ENCODE assay signal across 34 cellular contexts in the genomic region with DNA sequence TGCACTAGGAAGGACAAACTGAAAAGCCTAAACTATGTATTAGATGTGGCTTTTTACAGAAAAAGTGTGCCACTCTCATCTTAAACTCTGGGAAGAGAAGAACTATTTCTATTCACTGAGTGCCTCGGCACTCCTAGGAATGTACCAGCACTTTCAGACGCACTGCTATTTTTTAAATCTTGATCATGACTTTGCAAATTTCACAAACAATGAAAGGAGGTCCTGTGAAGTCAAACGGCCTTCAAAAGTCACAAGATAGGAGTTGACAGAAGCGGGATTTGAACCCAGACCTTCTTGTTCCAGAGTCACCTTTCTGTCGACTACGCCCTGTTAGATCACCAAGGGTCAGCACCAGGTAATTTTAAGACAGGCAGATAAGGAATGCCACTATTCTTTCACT.
"Had no signal": no experiment of that assay in that cellular context is flagged by ENCODE, and none has a peak within 500 bp of the region (broad histone marks: within the 10 kb centered on the region; RNA-seq: fewer than 3 reads in every experiment).

No MANE protein-coding gene starts in this region.

- H3K4me3 ChIP-seq: adrenal gland, body of pancreas, esophagus muscularis mucosa, gastrocnemius medialis, heart right ventricle had no signal

- H3K27me3 ChIP-seq: adrenal gland, body of pancreas, gastrocnemius medialis had no signal

- H3K36me3 ChIP-seq: adrenal gland, esophagus muscularis mucosa, gastrocnemius medialis, heart right ventricle, WERI-Rb-1 had no signal

- H3K4me3 Mint-ChIP-seq: activated CD4-positive, alpha-beta memory T cell treated with anti-CD3 and anti-CD28 coated beads for 36 hours; activated CD4-positive, alpha-beta T cell treated with anti-CD3 and anti-CD28 coated beads for 36 hours; activated CD4-positive, alpha-beta T cell treated with anti-CD3 and anti-CD28 coated beads, Interleukin-2, amount 10 ng/mL, durations not matched to agents 24 days and 14 days; activated CD8-positive, alpha-beta memory T cell treated with anti-CD3 and anti-CD28 coated beads, Interleukin-2, amount 10 ng/mL, durations not matched to agents 7 days and 5 days; activated CD8-positive, alpha-beta T cell treated with anti-CD3 and anti-CD28 coated beads, Interleukin-2, amount 10 ng/mL, durations not matched to agents 7 days and 5 days; activated naive CD4-positive, alpha-beta T cell treated with anti-CD3 and anti-CD28 coated beads for 36 hours; activated naive CD4-positive, alpha-beta T cell treated with anti-CD3 and anti-CD28 coated beads, Interleukin-2, amount 50 U/mL, for 24 hours; activated naive CD8-positive, alpha-beta T cell treated with anti-CD3 and anti-CD28 coated beads for 36 hours; activated naive CD8-positive, alpha-beta T cell treated with anti-CD3 and anti-CD28 coated beads, Interleukin-2, amount 50 U/mL, for 24 hours; activated T-helper 1 cell treated with anti-CD3 and anti-CD28 coated beads, Interleukin-12 subunit alpha, Interleukin-12 subunit beta, Interleukin-2, Interleukin-4 antibody, amounts not matched to agents 30 ng/mL and 10 ng/mL and 1 ng/mL, durations not matched to agents 14 hours and 24 hours and 36 hours; effector memory CD8-positive, alpha-beta T cell; T-helper 1 cell treated with Interleukin-12 subunit alpha and Interleukin-12 subunit beta and Interleukin-4 antibody, amounts not matched to agents 30 μg/mL and 1 μg/mL, for 36 hours had no signal

- ATAC-seq: activated CD4-positive, alpha-beta T cell treated with anti-CD3 and anti-CD28 coated beads for 36 hours; activated CD8-positive, alpha-beta memory T cell treated with anti-CD3 and anti-CD28 coated beads, Interleukin-2, amount 10 ng/mL, durations not matched to agents 7 days and 5 days; activated CD8-positive, alpha-beta T cell treated with anti-CD3 and anti-CD28 coated beads, Interleukin-2, amount 10 ng/mL, durations not matched to agents 7 days and 5 days; activated naive CD8-positive, alpha-beta T cell treated with anti-CD3 and anti-CD28 coated beads, Interleukin-2, amount 50 U/mL, for 24 hours; body of pancreas; effector memory CD8-positive, alpha-beta T cell; foreskin keratinocyte; gastrocnemius medialis; heart right ventricle had no signal

- H3K27ac ChIP-seq: adrenal gland, body of pancreas, esophagus muscularis mucosa, foreskin keratinocyte, gastrocnemius medialis, heart right ventricle, WERI-Rb-1 had no signal

- H3K4me1 ChIP-seq: adrenal gland, body of pancreas, esophagus muscularis mucosa, foreskin keratinocyte, gastrocnemius medialis, heart right ventricle had no signal

- H3K27ac Mint-ChIP-seq: activated CD4-positive, alpha-beta memory T cell treated with anti-CD3 and anti-CD28 coated beads for 36 hours; activated CD4-positive, alpha-beta T cell treated with anti-CD3 and anti-CD28 coated beads for 36 hours; activated CD4-positive, alpha-beta T cell treated with anti-CD3 and anti-CD28 coated beads, Interleukin-2, amount 10 ng/mL, durations not matched to agents 24 days and 14 days; activated CD8-positive, alpha-beta memory T cell treated with anti-CD3 and anti-CD28 coated beads, Interleukin-2, amount 10 ng/mL, durations not matched to agents 7 days and 5 days; activated CD8-positive, alpha-beta T cell treated with anti-CD3 and anti-CD28 coated beads, Interleukin-2, amount 10 ng/mL, durations not matched to agents 7 days and 5 days; activated naive CD4-positive, alpha-beta T cell treated with anti-CD3 and anti-CD28 coated beads for 36 hours; activated naive CD4-positive, alpha-beta T cell treated with anti-CD3 and anti-CD28 coated beads, Interleukin-2, amount 50 U/mL, for 24 hours; activated naive CD8-positive, alpha-beta T cell treated with anti-CD3 and anti-CD28 coated beads for 36 hours; activated naive CD8-positive, alpha-beta T cell treated with anti-CD3 and anti-CD28 coated beads, Interleukin-2, amount 50 U/mL, for 24 hours; activated T-helper 1 cell treated with anti-CD3 and anti-CD28 coated beads, Interleukin-12 subunit alpha, Interleukin-12 subunit beta, Interleukin-2, Interleukin-4 antibody, amounts not matched to agents 30 ng/mL and 10 ng/mL and 1 ng/mL, durations not matched to agents 14 hours and 24 hours and 36 hours; activated T-helper 2 cell treated with anti-CD3 and anti-CD28 coated beads, Interferon-gamma antibody, Interleukin-2, Interleukin-4, amounts not matched to agents 10 μg/mL and 5 μg/mL and 100 μg/mL, durations not matched to agents 14 hours and 24 hours and 36 hours; T-helper 1 cell treated with Interleukin-12 subunit alpha and Interleukin-12 subunit beta and Interleukin-4 antibody, amounts not matched to agents 30 μg/mL and 1 μg/mL, for 36 hours had no signal

- DNase-seq: activated CD4-positive, alpha-beta memory T cell treated with anti-CD3 and anti-CD28 coated beads for 36 hours; activated CD4-positive, alpha-beta T cell treated with anti-CD3 and anti-CD28 coated beads for 36 hours; activated CD4-positive, alpha-beta T cell treated with anti-CD3 and anti-CD28 coated beads, Interleukin-2, amount 10 ng/mL, durations not matched to agents 24 days and 14 days; activated CD4-positive, CD25-positive, alpha-beta regulatory T cell; activated CD4-positive, CD25-positive, alpha-beta regulatory T cell treated with anti-CD3 and anti-CD28 coated beads, Interleukin-2, amount 50 U/mL, for 72 hours; activated CD8-positive, alpha-beta memory T cell treated with anti-CD3 and anti-CD28 coated beads, Interleukin-2, amount 10 ng/mL, durations not matched to agents 7 days and 5 days; activated CD8-positive, alpha-beta memory T cell treated with anti-CD3 and anti-CD28 coated beads, Interleukin-2, amount 50 U/mL, for 4 hours; activated CD8-positive, alpha-beta T cell treated with anti-CD3 and anti-CD28 coated beads, Interleukin-2, amount 10 ng/mL, durations not matched to agents 7 days and 5 days; activated effector memory CD4-positive, alpha-beta T cell treated with anti-CD3 and anti-CD28 coated beads, Interleukin-2, amount 50 U/mL, for 16 hours; activated naive CD4-positive, alpha-beta T cell treated with anti-CD3 and anti-CD28 coated beads for 36 hours; activated naive CD8-positive, alpha-beta T cell treated with anti-CD3 and anti-CD28 coated beads for 36 hours; activated naive CD8-positive, alpha-beta T cell treated with anti-CD3 and anti-CD28 coated beads, Interleukin-2, amount 50 U/mL, for 24 hours; activated T-cell treated with anti-CD3 and anti-CD28 coated beads, Interleukin-2, amount 50 U/mL, for 1 hour; activated T-cell treated with anti-CD3 and anti-CD28 coated beads, Interleukin-2, amount 50 U/mL, for 48 hours; adrenal gland; amygdala; aorta; body of pancreas; caudate nucleus; cortex of kidney; dermis blood vessel endothelial cell; effector CD4-positive, alpha-beta T cell; effector memory CD8-positive, alpha-beta T cell; erythroblast; foreskin keratinocyte; gastrocnemius medialis; heart right ventricle; T-helper 9 cell; WERI-Rb-1 had no signal

- H3K27me3 Mint-ChIP-seq: activated CD4-positive, alpha-beta T cell treated with anti-CD3 and anti-CD28 coated beads for 36 hours; activated CD4-positive, alpha-beta T cell treated with anti-CD3 and anti-CD28 coated beads, Interleukin-2, amount 10 ng/mL, durations not matched to agents 24 days and 14 days; activated naive CD4-positive, alpha-beta T cell treated with anti-CD3 and anti-CD28 coated beads, Interleukin-2, amount 50 U/mL, for 24 hours; activated naive CD8-positive, alpha-beta T cell treated with anti-CD3 and anti-CD28 coated beads for 36 hours; activated naive CD8-positive, alpha-beta T cell treated with anti-CD3 and anti-CD28 coated beads, Interleukin-2, amount 50 U/mL, for 24 hours had no signal

- H3K36me3 Mint-ChIP-seq: activated naive CD8-positive, alpha-beta T cell treated with anti-CD3 and anti-CD28 coated beads for 36 hours had no signal

- H3K9me3 ChIP-seq: adrenal gland, gastrocnemius medialis had no signal

- H3K4me1 Mint-ChIP-seq: activated CD4-positive, alpha-beta T cell treated with anti-CD3 and anti-CD28 coated beads for 36 hours; activated CD4-positive, alpha-beta T cell treated with anti-CD3 and anti-CD28 coated beads, Interleukin-2, amount 10 ng/mL, durations not matched to agents 24 days and 14 days; activated CD8-positive, alpha-beta memory T cell treated with anti-CD3 and anti-CD28 coated beads, Interleukin-2, amount 10 ng/mL, durations not matched to agents 7 days and 5 days; activated naive CD4-positive, alpha-beta T cell treated with anti-CD3 and anti-CD28 coated beads, Interleukin-2, amount 50 U/mL, for 24 hours; activated naive CD8-positive, alpha-beta T cell treated with anti-CD3 and anti-CD28 coated beads for 36 hours; activated naive CD8-positive, alpha-beta T cell treated with anti-CD3 and anti-CD28 coated beads, Interleukin-2, amount 50 U/mL, for 24 hours had no signal
